22 cellular contexts compared by ENCODE assay signal in genomic region chr7:76261935-76262334, GRCh38.
"Had no signal": no experiment of that assay in that cellular context is flagged by ENCODE, and none has a peak within 500 bp of the region (broad histone marks: within the 10 kb centered on the region; RNA-seq: fewer than 3 reads in every experiment).

No MANE protein-coding gene starts in this region.

- H3K27me3 ChIP-seq: ovary had no signal

- H2AFZ ChIP-seq: neural progenitor cell had no signal

- H3K9me3 ChIP-seq: ascending aorta, esophagus squamous epithelium, heart right ventricle, ovary, psoas muscle, suprapubic skin, vagina had no signal

- H3K4me2 ChIP-seq: neural progenitor cell had no signal

- ATAC-seq: activated CD8-positive, alpha-beta T cell treated with anti-CD3 and anti-CD28 coated beads for 36 hours; activated T-helper 17 cell treated with anti-CD3 and anti-CD28 coated beads, Interleukin-2, amount 50 U/mL, for 72 hours; heart right ventricle; naive thymus-derived CD4-positive, alpha-beta T cell; psoas muscle; right cardiac atrium; stimulated activated naive CD8-positive, alpha-beta T cell treated with anti-CD3 and anti-CD28 coated beads, Interleukin-15, amount 100 ng/mL, for 72 hours had no signal

- DNase-seq: activated B cell treated with CpG ODN at 0.5 μM for 24 hours; activated CD4-positive, alpha-beta T cell treated with anti-CD3 and anti-CD28 coated beads for 48 hours; activated CD8-positive, alpha-beta T cell treated with anti-CD3 and anti-CD28 coated beads for 36 hours; activated naive CD4-positive, alpha-beta T cell treated with Interleukin-2 at 50 U/mL for 16 hours; activated T-cell treated with anti-CD3 and anti-CD28 coated beads, Interleukin-2, amount 50 U/mL, for 1 hour; effector CD4-positive, alpha-beta T cell; esophagus squamous epithelium; heart right ventricle; immature natural killer cell; naive thymus-derived CD4-positive, alpha-beta T cell; ovary; psoas muscle; right cardiac atrium; small intestine; stimulated activated CD4-positive, alpha-beta T cell treated with anti-CD3 and anti-CD28 coated beads, Interleukin-4, amount 100 ng/mL, for 1 hour; stimulated activated naive CD8-positive, alpha-beta T cell treated with anti-CD3 and anti-CD28 coated beads, Interleukin-15, amount 100 ng/mL, for 72 hours; trophoblast cell had no signal

- H3K27ac ChIP-seq: ascending aorta, esophagus squamous epithelium, heart right ventricle, neural progenitor cell, ovary, psoas muscle, suprapubic skin, vagina had no signal

- H3K4me3 ChIP-seq: ascending aorta, esophagus squamous epithelium, heart right ventricle, neural progenitor cell, ovary, psoas muscle, suprapubic skin, vagina had no signal

- H3K36me3 ChIP-seq: ascending aorta, esophagus squamous epithelium, heart right ventricle, neural progenitor cell, ovary, suprapubic skin, vagina had no signal

- H3K9ac ChIP-seq: neural progenitor cell had no signal
